In genomic region chr18:37398248-37398920, GRCh38 we compare ENCODE assay signal across 18 cellular contexts.
"Had no signal": no experiment of that assay in that cellular context is flagged by ENCODE, and none has a peak within 500 bp of the region (broad histone marks: within the 10 kb centered on the region; RNA-seq: fewer than 3 reads in every experiment).

No MANE protein-coding gene starts in this region.

- H3K4me1 ChIP-seq: breast epithelium had no signal

- H3K27ac ChIP-seq: breast epithelium, epithelial cell of prostate, right atrium auricular region, skin epidermis, tibial artery had no signal

- ATAC-seq: activated T-helper 17 cell treated with anti-CD3 and anti-CD28 coated beads, Interleukin-2, amount 50 U/mL, for 72 hours; effector memory CD8-positive, alpha-beta T cell; left lobe of liver; mucosa of descending colon; naive thymus-derived CD8-positive, alpha-beta T cell had no signal

- H3K4me3 Mint-ChIP-seq: activated T-helper 17 cell treated with anti-CD3 and anti-CD28 coated beads, Interleukin-2, amount 50 U/mL, for 72 hours; dendritic cell treated with granulocyte-macrophage colony-stimulating factor and Interleukin-4, amounts not matched to agents 40 ng/mL and 50 ng/mL, for 4 days; effector memory CD8-positive, alpha-beta T cell; naive thymus-derived CD8-positive, alpha-beta T cell had no signal

- H3K9me3 ChIP-seq: breast epithelium, mucosa of descending colon, right atrium auricular region, tibial artery had no signal

- DNase-seq: activated CD4-positive, alpha-beta T cell treated with anti-CD3 and anti-CD28 coated beads, Interleukin-2, amount 50 U/mL, for 4 hours; activated naive CD4-positive, alpha-beta T cell treated with Interleukin-2 at 50 U/mL for 16 hours; activated T-cell treated with anti-CD3 and anti-CD28 coated beads for 4 hours; aorta; effector memory CD8-positive, alpha-beta T cell; mucosa of descending colon; naive thymus-derived CD8-positive, alpha-beta T cell; stimulated activated CD4-positive, alpha-beta T cell treated with anti-CD3 and anti-CD28 coated beads, Interleukin-4, amount 100 ng/mL, for 24 hours; stimulated activated naive CD4-positive, alpha-beta T cell; T-helper 9 cell; tibial artery had no signal

- H3K27me3 ChIP-seq: right atrium auricular region had no signal

- H3K4me1 Mint-ChIP-seq: activated T-helper 17 cell treated with anti-CD3 and anti-CD28 coated beads, Interleukin-2, amount 50 U/mL, for 72 hours had no signal

- H3K36me3 Mint-ChIP-seq: naive thymus-derived CD8-positive, alpha-beta T cell had no signal

- H3K27ac Mint-ChIP-seq: activated T-helper 17 cell treated with anti-CD3 and anti-CD28 coated beads, Interleukin-2, amount 50 U/mL, for 72 hours; dendritic cell treated with granulocyte-macrophage colony-stimulating factor and Interleukin-4, amounts not matched to agents 40 ng/mL and 50 ng/mL, for 4 days; effector memory CD8-positive, alpha-beta T cell; naive thymus-derived CD8-positive, alpha-beta T cell had no signal

- H3K4me3 ChIP-seq: breast epithelium, mucosa of descending colon, right atrium auricular region, skin epidermis, tibial artery had no signal

- H3K36me3 ChIP-seq: breast epithelium, right atrium auricular region, tibial artery had no signal
